ENCODE assay signal across 8 cellular contexts in the genomic region with DNA sequence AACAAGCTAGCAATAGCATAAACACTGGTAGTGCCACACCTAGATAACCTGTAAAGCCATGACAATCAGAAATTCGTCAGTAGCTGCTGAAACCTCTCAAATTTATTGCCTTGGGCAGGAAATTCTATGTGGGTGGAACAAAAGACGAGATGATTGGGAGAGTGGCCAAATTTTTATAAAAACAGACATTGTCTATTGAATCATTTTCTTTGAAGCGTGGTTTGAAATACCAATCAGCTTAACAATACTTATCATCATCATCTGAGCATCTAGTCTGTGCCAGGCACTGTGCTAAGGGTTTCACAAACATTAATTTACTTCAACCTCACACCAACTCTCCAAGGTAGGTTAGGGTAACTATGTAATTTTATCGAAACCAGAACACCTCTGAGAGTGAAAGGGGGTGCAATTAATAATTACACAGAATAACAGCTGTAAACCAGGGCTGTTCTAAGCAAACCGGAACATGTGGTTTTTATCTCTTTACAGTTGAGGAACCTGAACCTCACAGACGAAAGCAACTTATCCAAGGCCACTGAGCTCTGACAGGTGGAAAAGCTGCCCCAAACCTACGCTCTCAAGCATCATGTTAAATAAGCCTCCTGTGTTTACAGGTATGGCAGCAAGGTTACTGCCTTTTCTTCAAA. TPM values are rescaled to one million over a fixed set of nuclear protein-coding genes. Genes with fewer than 3 reads are reported as not detected.
DNase-seq lines count a peak whose midpoint lies in the region; ATAC-seq and TF ChIP-seq lines count a peak whose summit lies in the region.

No MANE protein-coding gene starts in this region.

- H3K4me2 ChIP-seq in KMS-11, result no peak overlapping the region

- H3K4me3 ChIP-seq in KMS-11 (IDR thresholded peaks at IDR 0.05; ENCODE audit: insufficient read depth, low read depth, low read length) (no peak overlapping the region), astrocyte of the spinal cord (ENCODE audit: low read depth, low read length) (no peak overlapping the region), uterus (no peak overlapping the region), gastrocnemius medialis (no peak overlapping the region)

- H3K36me3 ChIP-seq in KMS-11 (ENCODE audit: insufficient read depth) (no peaks in the 10 kb centered on the region), uterus (no peaks in the 10 kb centered on the region), gastrocnemius medialis (no peaks in the 10 kb centered on the region)

- H4K20me1 ChIP-seq in KMS-11 (ENCODE audit: insufficient read depth), result no peaks in the 10 kb centered on the region

- H3K4me1 ChIP-seq in KMS-11 (ENCODE audit: low read depth, poor library complexity, severe bottlenecking) (no peaks in the 10 kb centered on the region), uterus (no peaks in the 10 kb centered on the region), gastrocnemius medialis (no peaks in the 10 kb centered on the region)

- in situ Hi-C loops in astrocyte of the spinal cord (cut with HindIII; ENCODE audit: low sequenced_read_pairs), result no loop called here
- in situ Hi-C loops in gastrocnemius medialis (cut with MboI; ENCODE audit: low sequenced_read_pairs in 4 of 4), result no loop called here

- H3K27me3 ChIP-seq in KMS-11 (ENCODE audit: insufficient read depth, low read depth) (no peaks in the 10 kb centered on the region), uterus (no peaks in the 10 kb centered on the region), gastrocnemius medialis (no peaks in the 10 kb centered on the region)

- H3K9ac ChIP-seq in KMS-11, result no peak overlapping the region

- peak overlapping the region; percentile 41 for H2AFZ ChIP-seq in KMS-11 (ENCODE audit: low read depth)

- peak; percentile 74 for ATAC-seq in GM18499 (IDR thresholded peaks at IDR 0.05; ENCODE audit: insufficient read depth, unreplicated experiment)
- ATAC-seq in GM21723 (IDR thresholded peaks at IDR 0.05; ENCODE audit: unreplicated experiment), result peak; percentile 89
- ATAC-seq in gastrocnemius medialis, result no peak

- H3K9me3 ChIP-seq in uterus, result no peaks in the 10 kb centered on the region
- H3K9me3 ChIP-seq in gastrocnemius medialis, result no peaks in the 10 kb centered on the region

- DNase-seq in astrocyte of the spinal cord (ENCODE audit: low read depth, low spot score) (peak; percentile 45), pulmonary artery endothelial cell (ENCODE audit: low read depth, low spot score) (peak; percentile 26), uterus (no peak), gastrocnemius medialis (no peak), SK-N-DZ (ENCODE audit: low spot score) (no peak)

- H3K79me2 ChIP-seq in KMS-11 (ENCODE audit: insufficient read depth, low read depth), result no peaks in the 10 kb centered on the region

- TF ChIP-seq POLR2A in uterus (IDR thresholded peaks at IDR 0.05), result no peak
- no peak for TF ChIP-seq POLR2A in gastrocnemius medialis (IDR thresholded peaks at IDR 0.05)

- TF ChIP-seq CTCF in KMS-11 (conservative IDR thresholded peaks at IDR 0.05; ENCODE audit: low read depth, low read length) (no peak), astrocyte of the spinal cord (IDR thresholded peaks at IDR 0.05; ENCODE audit: low read depth, low read length) (no peak), uterus (IDR thresholded peaks at IDR 0.05) (no peak), gastrocnemius medialis (IDR thresholded peaks at IDR 0.05 in 4 of 5, conservative IDR thresholded peaks at IDR 0.05 in 1 of 5) (no peak)

- intact Hi-C loops in uterus (cut with DNase I; ENCODE audit: low total_unique reads), result no loop called here
- intact Hi-C loops in gastrocnemius medialis (cut with DNase I; ENCODE audit: low total_unique reads), result no loop called here

- no peak overlapping the region for H3K27ac ChIP-seq in KMS-11
- H3K27ac ChIP-seq in uterus, result no peak overlapping the region
- H3K27ac ChIP-seq in gastrocnemius medialis, result no peak overlapping the region

RNA-seq across cellular contexts. Expression of a gene that starts 43.4 kb away (rescaled TPM):
- total RNA-seq in pulmonary artery endothelial cell (15.4 and 28.7 TPM in 2 replicates), uterus (10 to 100 TPM in 1 of 4 donors, 1 to 10 TPM in 3; 2.8 to 30.9 (median 7.9) TPM), gastrocnemius medialis (1 to 10 TPM in 3 of 4 donors, under 1 TPM in 1; 0.31 to 2.0 (median 1.1) TPM)
- polyA plus RNA-seq in SK-N-DZ (2014; cell fraction: cytosol; rRNA removed), result 0.08 and 0.12 TPM in 2 replicates
- 0.05 TPM in 1 of 2 replicates, not detected in the other for polyA plus RNA-seq in SK-N-DZ (2014; cell fraction: nucleus; rRNA removed)

RNA-seq across cellular contexts. Expression of a gene that starts 51.8 kb away (rescaled TPM):
- total RNA-seq in pulmonary artery endothelial cell (50.8 and 58.2 TPM in 2 replicates), uterus (10 to 100 TPM in 3 of 4 donors, 1 to 10 TPM in 1; 8.5 to 80.7 (median 35.1) TPM), gastrocnemius medialis (10 to 100 TPM; 60.3 to 81.5 (median 74.8) TPM)
- 51.8 and 52.5 TPM in 2 replicates for polyA plus RNA-seq in SK-N-DZ (2014; cell fraction: cytosol; rRNA removed)
- polyA plus RNA-seq in SK-N-DZ (2014; cell fraction: nucleus; rRNA removed), result 39.2 and 55.5 TPM in 2 replicates

Comparison
In these comparisons a context has a peak if more than half of its experiments do, and no peak if none do; other contexts are left out.
1. ATAC-seq: peak in GM18499 (single experiment) and GM21723 (single experiment); none in gastrocnemius medialis (0 of 2).
2. DNase-seq: peak in astrocyte of the spinal cord (single experiment) and pulmonary artery endothelial cell (single experiment); none in uterus (0 of 2), gastrocnemius medialis (0 of 2) and SK-N-DZ (single experiment).